22 cellular contexts compared by ENCODE assay signal in the genomic region with DNA sequence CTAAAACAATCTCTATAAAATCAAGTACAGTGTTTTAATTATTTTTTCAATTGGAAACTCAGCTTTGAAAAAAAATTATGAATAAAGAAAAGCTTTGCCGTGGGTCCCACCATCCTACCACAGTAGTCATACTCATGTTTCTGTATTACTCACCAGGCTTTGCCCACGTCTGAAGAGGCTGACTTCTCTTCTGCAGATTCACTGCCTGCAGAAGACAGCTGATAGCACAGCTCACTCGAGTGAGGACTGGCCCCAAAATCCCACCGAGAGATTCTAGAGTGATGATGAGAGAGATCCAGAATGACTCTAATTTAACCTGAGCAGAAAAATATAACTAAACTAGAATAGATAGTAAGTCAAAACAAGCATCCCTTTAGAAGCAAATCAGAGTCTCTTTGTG. TPM values are rescaled to one million over a fixed set of nuclear protein-coding genes. Genes with fewer than 3 reads are reported as not detected.
DNase-seq lines count a peak whose midpoint lies in the region; ATAC-seq and TF ChIP-seq lines count a peak whose summit lies in the region.
"Had no signal": no experiment of that assay in that cellular context is flagged by ENCODE, and none has a peak within 500 bp of the region (broad histone marks: within the 10 kb centered on the region; RNA-seq: fewer than 3 reads in every experiment).

No MANE protein-coding gene starts in this region.

- TF ChIP-seq CTCF in BE2C (IDR thresholded peaks at IDR 0.05; ENCODE audit: low read depth, low read length) = no peak

- H3K4me3 ChIP-seq in BE2C (ENCODE audit: low read depth, low read length) = no peak overlapping the region
- H3K4me3 ChIP-seq: pancreas, right atrium auricular region had no signal

- no peaks in the 10 kb centered on the region for H3K36me3 ChIP-seq in BE2C
- H3K36me3 ChIP-seq: pancreas, right atrium auricular region had no signal

- H3K4me1 ChIP-seq in BE2C = no peaks in the 10 kb centered on the region
- H3K4me1 ChIP-seq: right atrium auricular region had no signal

- no peaks in the 10 kb centered on the region for H3K9me3 ChIP-seq in BE2C
- H3K9me3 ChIP-seq: pancreas, right atrium auricular region had no signal

- intact Hi-C loops in left cardiac atrium (cut with DNase I) = no loop called here

- no peaks in the 10 kb centered on the region for H3K27me3 ChIP-seq in BE2C
- H3K27me3 ChIP-seq: pancreas, right atrium auricular region had no signal

- ATAC-seq in GM18907 (IDR thresholded peaks at IDR 0.05; ENCODE audit: unreplicated experiment) = no peak
- ATAC-seq in left cardiac atrium = no peak
- ATAC-seq: left ventricle myocardium superior, pancreas had no signal

- DNase-seq in activated CD4-positive, alpha-beta T cell treated with anti-CD3 and anti-CD28 coated beads for 48 hours = peak; percentile 69
- no peak for DNase-seq in activated CD4-positive, alpha-beta T cell treated with anti-CD3 and anti-CD28 coated beads for 4 hours
- DNase-seq in ELR (ENCODE audit: low read depth) (peak; percentile 14), BE2C (no peak), left cardiac atrium (no peak)
- DNase-seq in activated T-cell treated with anti-CD3 and anti-CD28 coated beads, Interleukin-2, amount 50 U/mL, for 48 hours = peak; percentile 49 to 54
- peak; percentile 40 to 50 for DNase-seq in stimulated activated CD4-positive, alpha-beta T cell treated with anti-CD3 and anti-CD28 coated beads, Interleukin-2, amount 100 ng/mL, for 24 hours
- DNase-seq: AML-193; CD8-positive, alpha-beta memory T cell; hypothalamus; left ventricle myocardium superior; NCI-H1417 treated with DMSO at 0.1 percent for 48 hours; NCI-H524; pancreas; RPMI8226; SK-N-SH; trophoblast cell had no signal

RNA-seq across cellular contexts. Expression of a gene that starts 11.9 kb away (rescaled TPM):
- not detected for polyA plus RNA-seq in BE2C (2012; ENCODE audit: insufficient read depth, insufficient read length, low read depth)
- total RNA-seq in left cardiac atrium = 1 to 10 TPM; 3.1 to 4.1 TPM
- total RNA-seq: A172, fibroblast of villous mesenchyme, MCF 10A had no signal
- polyA plus RNA-seq: CD8-positive, alpha-beta memory T cell; SK-N-SH had no signal

Comparison
In these comparisons a context has a peak if more than half of its experiments do, and no peak if none do; other contexts are left out.
1. DNase-seq: peak in activated CD4-positive, alpha-beta T cell treated with anti-CD3 and anti-CD28 coated beads for 48 hours (single experiment), ELR (single experiment), activated T-cell treated with anti-CD3 and anti-CD28 coated beads, Interleukin-2, amount 50 U/mL, for 48 hours (2 of 2) and stimulated activated CD4-positive, alpha-beta T cell treated with anti-CD3 and anti-CD28 coated beads, Interleukin-2, amount 100 ng/mL, for 24 hours (2 of 2); none in activated CD4-positive, alpha-beta T cell treated with anti-CD3 and anti-CD28 coated beads for 4 hours (0 of 2), BE2C (single experiment) and left cardiac atrium (single experiment).